21 cellular contexts compared by ENCODE assay signal in genomic region chr12:34108405-34108803, GRCh38.
"Had no signal": no experiment of that assay in that cellular context is flagged by ENCODE, and none has a peak within 500 bp of the region (broad histone marks: within the 10 kb centered on the region; RNA-seq: fewer than 3 reads in every experiment).

No MANE protein-coding gene starts in this region.

- ATAC-seq: activated CD4-positive, alpha-beta T cell treated with anti-CD3 and anti-CD28 coated beads for 36 hours; left ventricle myocardium superior had no signal

- H3K4me3 ChIP-seq: ovary, thyroid gland had no signal

- H3K4me1 Mint-ChIP-seq: activated B cell treated with CpG ODN at 0.5 μM for 24 hours; activated CD4-positive, alpha-beta T cell treated with anti-CD3 and anti-CD28 coated beads for 36 hours; immature natural killer cell; memory B cell; nephron; stimulated activated naive B cell treated with anti-CD40 and anti-IgM and Interleukin-4, amounts not matched to agents 10 μg/mL and 1 μg/mL and 100 μg/mL, for 72 hours had no signal

- H3K9me3 Mint-ChIP-seq: activated B cell treated with CpG ODN at 0.5 μM for 24 hours; activated T-cell treated with anti-CD3 and anti-CD28 coated beads, Interleukin-2, amount 50 U/mL, for 4 hours; activated T-helper 2 cell treated with anti-CD3 and anti-CD28 coated beads, Interferon-gamma antibody, Interleukin-2, Interleukin-4, amounts not matched to agents 10 μg/mL and 5 μg/mL and 100 μg/mL, durations not matched to agents 14 hours and 24 hours and 36 hours; memory B cell; stimulated activated naive B cell treated with anti-CD40 and anti-IgM and Interleukin-4, amounts not matched to agents 10 μg/mL and 1 μg/mL and 100 μg/mL, for 72 hours; T-helper 1 cell treated with Interleukin-12 subunit alpha and Interleukin-12 subunit beta and Interleukin-4 antibody, amounts not matched to agents 30 μg/mL and 1 μg/mL, for 36 hours had no signal

- H3K27me3 ChIP-seq: ovary, thyroid gland had no signal

- DNase-seq: activated B cell treated with CpG ODN at 0.5 μM for 24 hours; activated CD4-positive, alpha-beta T cell treated with anti-CD3 and anti-CD28 coated beads for 36 hours; activated CD4-positive, alpha-beta T cell treated with anti-CD3 and anti-CD28 coated beads, Interleukin-2, amount 50 U/mL, for 4 hours; activated CD8-positive, alpha-beta memory T cell treated with anti-CD3 and anti-CD28 coated beads, Interleukin-2, amount 50 U/mL, for 48 hours; activated naive CD4-positive, alpha-beta T cell; activated T-cell treated with anti-CD3 and anti-CD28 coated beads, Interleukin-2, amount 50 U/mL, for 4 hours; amniotic stem cell; foreskin fibroblast; immature natural killer cell; kidney glomerular epithelial cell; left ventricle myocardium superior; ovary; stimulated activated CD4-positive, alpha-beta T cell treated with anti-CD3 and anti-CD28 coated beads, Interleukin-12 subunit alpha, Interleukin-12 subunit beta, amount 100 ng/mL, for 4 hours; stimulated activated naive B cell treated with anti-CD40 and anti-IgM and Interleukin-4, amounts not matched to agents 10 μg/mL and 1 μg/mL and 100 μg/mL, for 72 hours; thyroid gland had no signal

- H3K27ac ChIP-seq: neutrophil, ovary, thyroid gland had no signal

- H3K9me3 ChIP-seq: neutrophil, ovary, thyroid gland had no signal

- H3K36me3 ChIP-seq: neutrophil, ovary, thyroid gland had no signal

- H3K4me1 ChIP-seq: thyroid gland had no signal

- H3K27ac Mint-ChIP-seq: activated B cell treated with CpG ODN at 0.5 μM for 24 hours; activated CD4-positive, alpha-beta T cell treated with anti-CD3 and anti-CD28 coated beads for 36 hours; activated naive CD8-positive, alpha-beta T cell; activated T-helper 2 cell treated with anti-CD3 and anti-CD28 coated beads, Interferon-gamma antibody, Interleukin-2, Interleukin-4, amounts not matched to agents 10 μg/mL and 5 μg/mL and 100 μg/mL, durations not matched to agents 14 hours and 24 hours and 36 hours; immature natural killer cell; memory B cell; nephron; stimulated activated naive B cell treated with anti-CD40 and anti-IgM and Interleukin-4, amounts not matched to agents 10 μg/mL and 1 μg/mL and 100 μg/mL, for 72 hours; T-helper 1 cell treated with Interleukin-12 subunit alpha and Interleukin-12 subunit beta and Interleukin-4 antibody, amounts not matched to agents 30 μg/mL and 1 μg/mL, for 36 hours had no signal

- H3K4me3 Mint-ChIP-seq: activated B cell treated with CpG ODN at 0.5 μM for 24 hours; activated CD4-positive, alpha-beta T cell treated with anti-CD3 and anti-CD28 coated beads for 36 hours; activated naive CD8-positive, alpha-beta T cell; activated T-cell treated with anti-CD3 and anti-CD28 coated beads, Interleukin-2, amount 50 U/mL, for 4 hours; immature natural killer cell; memory B cell; nephron; stimulated activated naive B cell treated with anti-CD40 and anti-IgM and Interleukin-4, amounts not matched to agents 10 μg/mL and 1 μg/mL and 100 μg/mL, for 72 hours; T-helper 1 cell treated with Interleukin-12 subunit alpha and Interleukin-12 subunit beta and Interleukin-4 antibody, amounts not matched to agents 30 μg/mL and 1 μg/mL, for 36 hours had no signal

- H3K36me3 Mint-ChIP-seq: activated naive CD8-positive, alpha-beta T cell; immature natural killer cell; memory B cell; stimulated activated naive B cell treated with anti-CD40 and anti-IgM and Interleukin-4, amounts not matched to agents 10 μg/mL and 1 μg/mL and 100 μg/mL, for 72 hours had no signal
